In the genomic region with DNA sequence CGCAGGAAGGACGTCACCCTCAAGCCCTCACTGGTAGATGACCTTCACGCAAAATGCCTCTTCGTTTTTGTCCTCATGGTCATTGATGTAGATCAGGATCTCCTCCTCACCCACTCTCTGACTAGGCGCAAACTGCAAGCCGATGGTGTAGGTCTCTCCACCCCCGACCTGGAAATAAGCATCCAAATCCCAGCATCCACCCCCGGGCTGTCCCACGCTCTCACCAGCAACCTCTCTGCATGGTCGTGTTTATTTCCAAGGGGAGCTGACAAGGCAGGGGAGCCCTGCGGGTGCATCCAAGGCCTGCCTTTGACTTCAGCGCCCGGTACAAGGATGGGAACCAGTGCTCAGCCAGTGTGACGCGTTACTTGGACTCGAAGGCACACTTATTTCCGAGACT, we compare ENCODE assay signal across 24 cellular contexts.
A peak's percentile ranks its signal among the peaks of the same experiment; 100 is the strongest.
DNase-seq lines count a peak whose midpoint lies in the region; ATAC-seq, FAIRE-seq and TF ChIP-seq lines count a peak whose summit lies in the region.
"Had no signal": no experiment of that assay in that cellular context is flagged by ENCODE, and none has a peak within 500 bp of the region (broad histone marks: within the 10 kb centered on the region; RNA-seq: fewer than 3 reads in every experiment).

No MANE protein-coding gene starts in this region.

- no peak for FAIRE-seq in H1 (lab: Jason Lieb, UNC)
- FAIRE-seq: A204.1, D721Med, G401.6, GM12891, GM19239 had no signal

- peaks cover 0 to 46% of the 10 kb centered on the region in 2 experiments; a peak in 1 of 3 replicates for H3K36me3 ChIP-seq in HEK293 (ENCODE audit: control insufficient read depth in 2 of 2, insufficient read depth in 1 of 2, low read length in 2 of 2)
- H3K36me3 ChIP-seq in H1 (ENCODE audit: control insufficient read depth in 2 of 4, insufficient read depth in 4 of 4, low read length in 3 of 4): peaks cover 0 to 4% (median 0%) of the 10 kb centered on the region in 4 experiments; a peak in 1 of 8 replicates
- peaks cover 6 to 15% of the 10 kb centered on the region in 2 donors for H3K36me3 ChIP-seq in neuronal stem cell (replicated peaks in 1 of 2; ENCODE audit: control insufficient read depth in 2 of 2, insufficient read depth in 2 of 2, low read length in 2 of 2)

- H3K18ac ChIP-seq in H1 (ENCODE audit: extremely low read depth, low read length) (no peak overlapping the region), neuronal stem cell (ENCODE audit: low read length) (no peak overlapping the region)

- H3K27me3 Mint-ChIP-seq in activated T-cell treated with anti-CD3 and anti-CD28 coated beads, Interleukin-2, amount 50 U/mL, for 4 hours (ENCODE audit: low read depth): no peaks in the 10 kb centered on the region
- H3K27me3 Mint-ChIP-seq: B cell; CD4-positive, alpha-beta T cell had no signal

- H2BK20ac ChIP-seq in H1 (ENCODE audit: low read length): no peak overlapping the region

- CTCF ChIA-PET in HEK293 (lab: Yijun Ruan, JAX) (interaction anchor here (0.7 kb wide), 1 partner anchor 1435 kb away, joined by 3 read pairs; no protein-coding TSS in a partner anchor), H1 (lab: Charles Lee; ENCODE audit: partially characterized antibody) (interaction anchor here (0.6 to 0.8 kb wide), 3 partner anchors 10 to 48 kb away, joined by 3 read pairs; no protein-coding TSS in a partner anchor)

- no peak for TF ChIP-seq EP300 in H1 (IDR thresholded peaks at IDR 0.05; ENCODE audit: borderline replicate concordance in 1 of 2, low read depth in 2 of 2, low read length in 2 of 2)

- H2BK5ac ChIP-seq in H1 (ENCODE audit: low read depth, low read length): no peak overlapping the region
- H2BK5ac ChIP-seq in neuronal stem cell (ENCODE audit: low read length): peak overlapping the region; percentile 19

- H3K4me1 ChIP-seq in HEK293 (ENCODE audit: control insufficient read depth, insufficient read depth, low read length): no peaks in the 10 kb centered on the region
- peaks cover 0 to 2% (median 0%) of the 10 kb centered on the region in 4 experiments; a peak in 2 of 7 replicates for H3K4me1 ChIP-seq in H1 (replicated peaks in 1 of 4; ENCODE audit: control insufficient read depth in 3 of 4, insufficient read depth in 4 of 4, low read length in 3 of 4)
- H3K4me1 ChIP-seq in neuronal stem cell (ENCODE audit: control insufficient read depth in 2 of 2, insufficient read depth in 1 of 2, low read depth in 1 of 2, low read length in 2 of 2): peaks cover 0 to 13% of the 10 kb centered on the region in 2 donors
- H3K4me1 ChIP-seq: Caco-2 had no signal

- no peak overlapping the region for H3K27ac ChIP-seq in HEK293 (ENCODE audit: extremely low read depth, low read depth, low read length)
- no peak overlapping the region for H3K27ac ChIP-seq in H1 (ENCODE audit: low read depth, low read length)
- H3K27ac ChIP-seq in neuronal stem cell (replicated peaks; ENCODE audit: low read length): no peak overlapping the region
- H3K27ac ChIP-seq: BLaER1 treated with 17β-estradiol and CSF1 and Interleukin-3, amounts not matched to agents 10 nM and 100 nM; C4-2B had no signal

- H4K91ac ChIP-seq in H1 (replicated peaks; ENCODE audit: insufficient read length, low read length) (no peak overlapping the region), neuronal stem cell (ENCODE audit: low read depth, low read length, poor library complexity) (no peak overlapping the region)

- H3K79me1 ChIP-seq in H1 (ENCODE audit: low read depth, low read length) (no peaks in the 10 kb centered on the region), neuronal stem cell (ENCODE audit: low read depth, low read length) (peaks cover 6% of the 10 kb centered on the region)

- H2BK120ac ChIP-seq in H1 (replicated peaks; ENCODE audit: low read depth, low read length): no peak overlapping the region
- no peak overlapping the region for H2BK120ac ChIP-seq in neuronal stem cell (ENCODE audit: low read depth, low read length)

- H3K23me2 ChIP-seq in H1 (ENCODE audit: low read depth, low read length): no peaks in the 10 kb centered on the region

- no peak overlapping the region for H3K4me2 ChIP-seq in H1 (ENCODE audit: insufficient read depth in 1 of 2, low read depth in 2 of 2, low read length in 2 of 2)
- H3K4me2 ChIP-seq in neuronal stem cell (ENCODE audit: insufficient read depth, low read length, poor library complexity, severe bottlenecking): no peak overlapping the region
- H3K4me2 ChIP-seq: BLaER1 treated with 17β-estradiol and CSF1 and Interleukin-3, amounts not matched to agents 10 nM and 100 nM had no signal

- no peak for TF ChIP-seq POLR2A in H1 (IDR thresholded peaks at IDR 0.05; ENCODE audit: control extremely low read depth in 1 of 2, low read depth in 2 of 2, low read length in 2 of 2)

- H3K14ac ChIP-seq in H1 (ENCODE audit: insufficient read length) (no peak overlapping the region), neuronal stem cell (ENCODE audit: low read length) (no peak overlapping the region)

- no peak for TF ChIP-seq RAD21 in H1 (IDR thresholded peaks at IDR 0.05 in 1 of 2, conservative IDR thresholded peaks at IDR 0.05 in 1 of 2; ENCODE audit: low read depth in 2 of 2, low read length in 2 of 2)

- H3K23ac ChIP-seq in H1 (ENCODE audit: insufficient read length): no peak overlapping the region
- H3K23ac ChIP-seq in neuronal stem cell (ENCODE audit: low read depth, low read length, poor library complexity): peak overlapping the region; percentile 52

- H4K8ac ChIP-seq in H1 (ENCODE audit: extremely low read depth, insufficient read depth, low read length): peak overlapping the region; percentile 28; the same call in 1 of the 2 replicates
- H4K8ac ChIP-seq in neuronal stem cell (ENCODE audit: low read depth, low read length): no peak overlapping the region

- H2AK5ac ChIP-seq in H1 (ENCODE audit: low read depth, low read length) (no peak overlapping the region), neuronal stem cell (ENCODE audit: low read depth, low read length) (no peak overlapping the region)

- H3K27me3 ChIP-seq in H1 (replicated peaks in 1 of 4; ENCODE audit: control insufficient read depth in 3 of 4, extremely low read depth in 1 of 4, insufficient read depth in 3 of 4, low read length in 3 of 4): no peaks in the 10 kb centered on the region
- H3K27me3 ChIP-seq in neuronal stem cell (ENCODE audit: control insufficient read depth in 3 of 3, insufficient read depth in 3 of 3, low read depth in 1 of 3, low read length in 3 of 3): no peaks in the 10 kb centered on the region
- H3K27me3 ChIP-seq: BLaER1 treated with 17β-estradiol and CSF1 and Interleukin-3, amounts not matched to agents 10 nM and 100 nM had no signal

- H2AFZ ChIP-seq in H1 (ENCODE audit: low read length) (no peak overlapping the region), neuronal stem cell (ENCODE audit: low read length) (no peak overlapping the region)

- H3K9ac ChIP-seq in H1 (replicated peaks in 1 of 4; ENCODE audit: extremely low read depth in 1 of 4, low read depth in 3 of 4, low read length in 3 of 4): no peak overlapping the region
- no peak overlapping the region for H3K9ac ChIP-seq in neuronal stem cell (ENCODE audit: low read depth, low read length, poor library complexity)
- H3K9ac ChIP-seq: BLaER1 treated with 17β-estradiol and CSF1 and Interleukin-3, amounts not matched to agents 10 nM and 100 nM had no signal

- ATAC-seq in HG02610 (IDR thresholded peaks at IDR 0.05; ENCODE audit: unreplicated experiment): no peak
- no peak for ATAC-seq in activated T-cell treated with anti-CD3 and anti-CD28 coated beads, Interleukin-2, amount 50 U/mL, for 4 hours
- ATAC-seq: CD8-positive, alpha-beta T cell had no signal

- H3K4me3 Mint-ChIP-seq in activated T-cell treated with anti-CD3 and anti-CD28 coated beads, Interleukin-2, amount 50 U/mL, for 4 hours: no peak overlapping the region
- H3K4me3 Mint-ChIP-seq: B cell; CD4-positive, alpha-beta T cell; CD8-positive, alpha-beta T cell had no signal

- H2BK15ac ChIP-seq in H1 (ENCODE audit: low read length) (no peak overlapping the region), neuronal stem cell (ENCODE audit: low read length) (no peak overlapping the region)

- POLR2A ChIA-PET in HEK293 (lab: Yijun Ruan, JAX) (no interaction called here), H1 (lab: Charles Lee; ENCODE audit: partially characterized antibody) (no interaction called here)

- no peak for TF ChIP-seq CTCF in HEK293 (tag by site-specific recombination; IDR thresholded peaks at IDR 0.05)
- TF ChIP-seq CTCF in H1 (IDR thresholded peaks at IDR 0.05; ENCODE audit: control extremely low read depth in 1 of 3, insufficient read depth in 1 of 3, low read depth in 1 of 3, low read length in 3 of 3): no peak

- H3K9me3 ChIP-seq in HEK293 (ENCODE audit: control insufficient read depth, insufficient read depth, low read depth, low read length): no peaks in the 10 kb centered on the region
- no peaks in the 10 kb centered on the region for H3K9me3 ChIP-seq in H1 (ENCODE audit: insufficient read depth in 2 of 2, low read depth in 1 of 2, low read length in 1 of 2)
- no peaks in the 10 kb centered on the region for H3K9me3 ChIP-seq in neuronal stem cell (replicated peaks in 1 of 2; ENCODE audit: control insufficient read depth in 2 of 2, insufficient read depth in 1 of 2, low read depth in 1 of 2, low read length in 2 of 2)
- H3K9me3 ChIP-seq: BLaER1 treated with 17β-estradiol and CSF1 and Interleukin-3, amounts not matched to agents 10 nM and 100 nM; Caco-2 had no signal

- no peak overlapping the region for H3K56ac ChIP-seq in H1 (replicated peaks; ENCODE audit: insufficient read length, low read depth, low read length)

- no peak overlapping the region for H4K5ac ChIP-seq in H1 (ENCODE audit: insufficient read length, low read depth, low read length)

- peaks cover 7% of the 10 kb centered on the region for H3K36me3 Mint-ChIP-seq in activated T-cell treated with anti-CD3 and anti-CD28 coated beads, Interleukin-2, amount 50 U/mL, for 4 hours (ENCODE audit: insufficient read depth)

- WGBS in H1 (ENCODE audit: extremely low coverage in 1 of 2, insufficient coverage in 1 of 2, insufficient read length in 1 of 2, insufficient replicate concordance in 2 of 2, low coverage in 1 of 2, low lambda C conversion rate in 2 of 2, missing lambda C conversion rate in 1 of 2), 2 experiments: 91% methylated on average over 17 of the region's 17 CpGs; no CpG with 5 or more reads in 1 of the 2 experiments
- no CpG with 5 or more reads among the region's 17 CpGs for WGBS in neuronal stem cell (ENCODE audit: extremely low coverage in 2 of 2, insufficient read length in 2 of 2, insufficient replicate concordance in 1 of 2), 2 donors

- peaks cover 0 to 2% of the 10 kb centered on the region in 2 experiments for H4K20me1 ChIP-seq in H1 (replicated peaks in 1 of 2; ENCODE audit: control insufficient read depth in 1 of 2, insufficient read depth in 2 of 2, low read length in 2 of 2)

- H3K4me1 Mint-ChIP-seq in activated T-cell treated with anti-CD3 and anti-CD28 coated beads, Interleukin-2, amount 50 U/mL, for 4 hours (ENCODE audit: low read depth): no peaks in the 10 kb centered on the region
- H3K4me1 Mint-ChIP-seq: B cell had no signal

- H3K79me2 ChIP-seq in H1 (ENCODE audit: control insufficient read depth in 1 of 2, insufficient read depth in 2 of 2, low read length in 2 of 2): no peaks in the 10 kb centered on the region

- H3K9me3 Mint-ChIP-seq in activated T-cell treated with anti-CD3 and anti-CD28 coated beads, Interleukin-2, amount 50 U/mL, for 4 hours: no peaks in the 10 kb centered on the region
- H3K9me3 Mint-ChIP-seq: CD4-positive, alpha-beta T cell; CD8-positive, alpha-beta T cell had no signal

- DNase-seq in Ammon's horn (ENCODE audit: low spot score) (peak; percentile 29), H1 (ENCODE audit: low read depth in 1 of 2, low spot score in 2 of 2) (no peak), neuronal stem cell (ENCODE audit: low spot score) (no peak), inferior parietal cortex (ENCODE audit: extremely low spot score) (no peak), NCI-H2227 (lab: John Stamatoyannopoulos, UW; ENCODE audit: unreplicated experiment) (no peak)
- no peak for DNase-seq in activated T-cell treated with anti-CD3 and anti-CD28 coated beads, Interleukin-2, amount 50 U/mL, for 4 hours
- DNase-seq: 8988T; ACHN; Caco-2; Calu3; CD4-positive, alpha-beta T cell; CD8-positive, alpha-beta T cell; DMS79 treated with DMSO at 0.1 percent for 48 hours; GF-D8 had no signal

- H3K4ac ChIP-seq in H1 (replicated peaks; ENCODE audit: insufficient read length, low read depth, low read length) (no peak overlapping the region), neuronal stem cell (ENCODE audit: low read length) (no peak overlapping the region)

- H2BK12ac ChIP-seq in H1 (ENCODE audit: low read depth, low read length) (no peak overlapping the region), neuronal stem cell (ENCODE audit: low read length) (no peak overlapping the region)

- H3K4me3 ChIP-seq in HEK293 (ENCODE audit: low read depth, low read length): no peak overlapping the region
- H3K4me3 ChIP-seq in H1 (ENCODE audit: extremely low read depth in 1 of 4, insufficient read depth in 2 of 4, low read depth in 3 of 4, low read length in 4 of 4): no peak overlapping the region
- H3K4me3 ChIP-seq in neuronal stem cell (ENCODE audit: low read length in 2 of 2): no peak overlapping the region
- H3K4me3 ChIP-seq: BLaER1 treated with 17β-estradiol and CSF1 and Interleukin-3, amounts not matched to agents 10 nM and 100 nM had no signal
